ENCODE assay signal across 18 cellular contexts in genomic region chr3:129837057-129837631, GRCh38. TPM values are rescaled to one million over a fixed set of nuclear protein-coding genes. Genes with fewer than 3 reads are reported as not detected.
DNase-seq lines count a peak whose midpoint lies in the region; ATAC-seq, FAIRE-seq and TF ChIP-seq lines count a peak whose summit lies in the region.
"Had no signal": no experiment of that assay in that cellular context is flagged by ENCODE, and none has a peak within 500 bp of the region (broad histone marks: within the 10 kb centered on the region; RNA-seq: fewer than 3 reads in every experiment).

No MANE protein-coding gene starts in this region.

- no TSS peak for BruUV-seq in endothelial cell of umbilical vein (replicated peaks; lab: Mats Ljungman, UMichigan)

- in situ Hi-C loops in GM23248 (cut with MboI) = no loop called here

- FAIRE-seq in endothelial cell of umbilical vein (lab: Jason Lieb, UNC) = no peak

- no peak for TF ChIP-seq POLR2A in endothelial cell of umbilical vein (IDR thresholded peaks at IDR 0.05; ENCODE audit: low read depth, low read length)

- no peaks in the 10 kb centered on the region for H3K9me1 ChIP-seq in endothelial cell of umbilical vein (replicated peaks; ENCODE audit: control insufficient read depth, extremely low read depth, insufficient read depth, low read length)

- DNase-seq in GM23248 (peak; percentile 6), NCI-H2227 treated with DMSO at 0.1 percent for 48 hours (lab: John Stamatoyannopoulos, UW) (peak; percentile 42), endothelial cell of umbilical vein (ENCODE audit: low read depth, low spot score) (peak; percentile 65), mucosa of descending colon (no peak), NCI-H1092 (lab: John Stamatoyannopoulos, UW) (no peak), dorsolateral prefrontal cortex (no peak)
- no peak for DNase-seq in activated CD4-positive, alpha-beta memory T cell treated with anti-CD3 and anti-CD28 coated beads for 36 hours
- no peak for DNase-seq in activated CD4-positive, alpha-beta T cell treated with anti-CD3 and anti-CD28 coated beads, Interleukin-2, amount 50 U/mL, for 48 hours
- DNase-seq: activated CD8-positive, alpha-beta memory T cell treated with anti-CD3 and anti-CD28 coated beads, Interleukin-2, amount 10 ng/mL, durations not matched to agents 7 days and 5 days; AML-193; DMS79; immature natural killer cell; naive thymus-derived CD8-positive, alpha-beta T cell; NCI-H2029 treated with DMSO at 0.1 percent for 48 hours; uterus had no signal

- no peaks in the 10 kb centered on the region for H3F3A ChIP-seq in GM23248 (ENCODE audit: insufficient read depth)

- H3K4me3 ChIP-seq in GM23248 (no peak overlapping the region), endothelial cell of umbilical vein (replicated peaks in 1 of 3; ENCODE audit: insufficient read depth in 1 of 3, low read depth in 1 of 3, low read length in 3 of 3) (no peak overlapping the region), mucosa of descending colon (no peak overlapping the region), dorsolateral prefrontal cortex (no peak overlapping the region)
- H3K4me3 ChIP-seq: SJCRH30, uterus had no signal

- H3K27me3 ChIP-seq in GM23248 (replicated peaks; ENCODE audit: insufficient read depth) = no peaks in the 10 kb centered on the region
- H3K27me3 ChIP-seq in endothelial cell of umbilical vein (ENCODE audit: control insufficient read depth in 2 of 2, insufficient read depth in 2 of 2, low read length in 2 of 2) = no peaks in the 10 kb centered on the region
- H3K27me3 ChIP-seq in dorsolateral prefrontal cortex = no peaks in the 10 kb centered on the region
- H3K27me3 ChIP-seq: SJCRH30, uterus had no signal

- no peak overlapping the region for H3K27ac ChIP-seq in GM23248
- no peak overlapping the region for H3K27ac ChIP-seq in endothelial cell of umbilical vein (ENCODE audit: insufficient read depth, low read depth, low read length)
- H3K27ac ChIP-seq in dorsolateral prefrontal cortex = peak overlapping the region in 6 of 59 donors; percentile 1 to 40 (median 14)
- H3K27ac ChIP-seq: SJCRH30, uterus had no signal

- H3K9ac ChIP-seq in GM23248 (no peak overlapping the region), endothelial cell of umbilical vein (replicated peaks; ENCODE audit: extremely low read depth, insufficient read depth, low read length) (no peak overlapping the region)

- no peaks in the 10 kb centered on the region for H3K9me3 Mint-ChIP-seq in activated CD4-positive, alpha-beta memory T cell treated with anti-CD3 and anti-CD28 coated beads for 36 hours
- H3K9me3 Mint-ChIP-seq: activated naive CD4-positive, alpha-beta T cell treated with anti-CD3 and anti-CD28 coated beads, Interleukin-2, amount 50 U/mL, for 24 hours; immature natural killer cell; stimulated activated naive CD8-positive, alpha-beta T cell treated with anti-CD3 and anti-CD28 coated beads, Interleukin-15, Interleukin-2, amounts not matched to agents 100 ng/mL and 50 ng/mL, for 24 hours had no signal

- H3K4me1 Mint-ChIP-seq in activated CD4-positive, alpha-beta memory T cell treated with anti-CD3 and anti-CD28 coated beads for 36 hours (ENCODE audit: low read depth) = peaks cover 14% of the 10 kb centered on the region
- H3K4me1 Mint-ChIP-seq: activated CD8-positive, alpha-beta memory T cell treated with anti-CD3 and anti-CD28 coated beads, Interleukin-2, amount 10 ng/mL, durations not matched to agents 7 days and 5 days had no signal

- H3K9me3 ChIP-seq in GM23248 (ENCODE audit: low read depth) = no peaks in the 10 kb centered on the region
- no peaks in the 10 kb centered on the region for H3K9me3 ChIP-seq in endothelial cell of umbilical vein (replicated peaks; ENCODE audit: control insufficient read depth, insufficient read depth, low read length)
- no peaks in the 10 kb centered on the region for H3K9me3 ChIP-seq in mucosa of descending colon
- H3K9me3 ChIP-seq: SJCRH30, uterus had no signal

- no peak overlapping the region for H3K4me3 Mint-ChIP-seq in activated CD4-positive, alpha-beta memory T cell treated with anti-CD3 and anti-CD28 coated beads for 36 hours
- H3K4me3 Mint-ChIP-seq: activated CD8-positive, alpha-beta memory T cell treated with anti-CD3 and anti-CD28 coated beads, Interleukin-2, amount 10 ng/mL, durations not matched to agents 7 days and 5 days; activated naive CD4-positive, alpha-beta T cell treated with anti-CD3 and anti-CD28 coated beads, Interleukin-2, amount 50 U/mL, for 24 hours; immature natural killer cell; naive thymus-derived CD8-positive, alpha-beta T cell; stimulated activated naive CD8-positive, alpha-beta T cell treated with anti-CD3 and anti-CD28 coated beads, Interleukin-15, Interleukin-2, amounts not matched to agents 100 ng/mL and 50 ng/mL, for 24 hours had no signal

- H3K9me2 ChIP-seq in GM23248 (ENCODE audit: insufficient read depth) = no peaks in the 10 kb centered on the region

- H3K27ac Mint-ChIP-seq in activated CD4-positive, alpha-beta memory T cell treated with anti-CD3 and anti-CD28 coated beads for 36 hours = no peak overlapping the region
- H3K27ac Mint-ChIP-seq: activated CD8-positive, alpha-beta memory T cell treated with anti-CD3 and anti-CD28 coated beads, Interleukin-2, amount 10 ng/mL, durations not matched to agents 7 days and 5 days; activated naive CD4-positive, alpha-beta T cell treated with anti-CD3 and anti-CD28 coated beads, Interleukin-2, amount 50 U/mL, for 24 hours; stimulated activated naive CD8-positive, alpha-beta T cell treated with anti-CD3 and anti-CD28 coated beads, Interleukin-15, Interleukin-2, amounts not matched to agents 100 ng/mL and 50 ng/mL, for 24 hours had no signal

- CTCF ChIA-PET in endothelial cell of umbilical vein (lab: Charles Lee) = interaction anchor here (0.9 to 1.7 kb wide), 4 partner anchors 11 to 347 kb away, joined by 4 to 9 read pairs (median 4); no protein-coding TSS in a partner anchor
- CTCF ChIA-PET in activated CD4-positive, alpha-beta memory T cell treated with anti-CD3 and anti-CD28 coated beads for 36 hours (lab: Charles Lee) = interaction anchor here (0.9 kb wide), 1 partner anchor 97 kb away, joined by 3 read pairs; no protein-coding TSS in a partner anchor

- no peaks in the 10 kb centered on the region; the same call in 1 of the 2 replicates for H4K20me1 ChIP-seq in GM23248 (ENCODE audit: insufficient read depth)
- no peaks in the 10 kb centered on the region for H4K20me1 ChIP-seq in endothelial cell of umbilical vein (replicated peaks; ENCODE audit: control insufficient read depth, extremely low read depth, insufficient read depth, low read length)

- peaks cover 10% of the 10 kb centered on the region for H3K36me3 Mint-ChIP-seq in activated CD4-positive, alpha-beta memory T cell treated with anti-CD3 and anti-CD28 coated beads for 36 hours

- no peak overlapping the region for H2AFZ ChIP-seq in GM23248
- no peak overlapping the region for H2AFZ ChIP-seq in endothelial cell of umbilical vein (ENCODE audit: low read depth, low read length)

- 97 to 100% methylated on average over 2 of the region's 2 CpGs for WGBS in GM23248 (ENCODE audit: low coverage in 1 of 2, low lambda C conversion rate in 2 of 2, missing lambda C conversion rate in 2 of 2), 2 experiments

- intact Hi-C loops in endothelial cell of umbilical vein (cut with micrococcal nuclease) (no loop called here), mucosa of descending colon (cut with DNase I, micrococcal nuclease) (no loop called here), dorsolateral prefrontal cortex (cut with DNase I) (loop anchor here in 1 of 2 donors (10.0 kb wide), 1 partner anchor 58 kb away; the partner anchor contains the start of gene TMCC1)
- intact Hi-C loops in activated CD4-positive, alpha-beta memory T cell treated with anti-CD3 and anti-CD28 coated beads for 36 hours (cut with micrococcal nuclease) = no loop called here

- dilution Hi-C loops in endothelial cell of umbilical vein (cut with MboI; ENCODE audit: extremely low pct_ligation_motif_present, low sequenced_read_pairs) = loop anchor here (25.0 kb wide), 1 partner anchor 175 kb away; no protein-coding TSS in a partner anchor

- H3K36me3 ChIP-seq in GM23248 (ENCODE audit: low read depth) (no peaks in the 10 kb centered on the region), endothelial cell of umbilical vein (ENCODE audit: control insufficient read depth in 2 of 2, extremely low read depth in 1 of 2, insufficient read depth in 2 of 2, low read length in 2 of 2) (peaks cover 0 to 3% of the 10 kb centered on the region in 2 experiments), mucosa of descending colon (ENCODE audit: low read depth) (no peaks in the 10 kb centered on the region)
- H3K36me3 ChIP-seq: SJCRH30, uterus had no signal

- POLR2A ChIA-PET in endothelial cell of umbilical vein (lab: Charles Lee) = no interaction called here
- POLR2A ChIA-PET in activated CD4-positive, alpha-beta memory T cell treated with anti-CD3 and anti-CD28 coated beads for 36 hours (lab: Charles Lee) = no interaction called here

- peak; percentile 70 for ATAC-seq in mucosa of descending colon
- ATAC-seq: activated CD8-positive, alpha-beta memory T cell treated with anti-CD3 and anti-CD28 coated beads, Interleukin-2, amount 10 ng/mL, durations not matched to agents 7 days and 5 days; naive thymus-derived CD8-positive, alpha-beta T cell had no signal

- H3K79me2 ChIP-seq in GM23248 (ENCODE audit: insufficient read depth) (peaks cover 40% of the 10 kb centered on the region), endothelial cell of umbilical vein (ENCODE audit: control insufficient read depth, insufficient read depth, low read length) (peaks cover 2% of the 10 kb centered on the region)

- TF ChIP-seq CTCF in endothelial cell of umbilical vein (IDR thresholded peaks at IDR 0.05; ENCODE audit: extremely low read depth in 1 of 2, insufficient read depth in 1 of 2, low read depth in 1 of 2, low read length in 2 of 2) (no peak), mucosa of descending colon (IDR thresholded peaks at IDR 0.05) (no peak), dorsolateral prefrontal cortex (IDR thresholded peaks at IDR 0.05 in 54 of 56, conservative IDR thresholded peaks at IDR 0.05 in 2 of 56; ENCODE audit: low read depth in 1 of 56, partially characterized antibody in 56 of 56) (no peak)

- no peaks in the 10 kb centered on the region for H3K27me3 Mint-ChIP-seq in activated CD4-positive, alpha-beta memory T cell treated with anti-CD3 and anti-CD28 coated beads for 36 hours
- H3K27me3 Mint-ChIP-seq: activated CD8-positive, alpha-beta memory T cell treated with anti-CD3 and anti-CD28 coated beads, Interleukin-2, amount 10 ng/mL, durations not matched to agents 7 days and 5 days; activated naive CD4-positive, alpha-beta T cell treated with anti-CD3 and anti-CD28 coated beads, Interleukin-2, amount 50 U/mL, for 24 hours; naive thymus-derived CD8-positive, alpha-beta T cell; stimulated activated naive CD8-positive, alpha-beta T cell treated with anti-CD3 and anti-CD28 coated beads, Interleukin-15, Interleukin-2, amounts not matched to agents 100 ng/mL and 50 ng/mL, for 24 hours had no signal

- H3K4me1 ChIP-seq in GM23248 (ENCODE audit: insufficient read depth) (peaks cover 12% of the 10 kb centered on the region), endothelial cell of umbilical vein (ENCODE audit: control insufficient read depth, extremely low read depth, insufficient read depth, low read length) (no peaks in the 10 kb centered on the region), mucosa of descending colon (ENCODE audit: low read depth) (no peaks in the 10 kb centered on the region)
- H3K4me1 ChIP-seq: uterus had no signal

- H3K4me2 ChIP-seq in GM23248 (ENCODE audit: unreplicated experiment) (no peak overlapping the region), endothelial cell of umbilical vein (ENCODE audit: insufficient read depth, low read length) (no peak overlapping the region)

RNA-seq across cellular contexts. Expression of gene TMCC1, which starts 56.4 kb away (rescaled TPM):
- total RNA-seq in GM23248 (2014; rRNA removed; shearing (Covaris generic)) = 7.8 and 11.1 TPM in 2 replicates
- polyA plus RNA-seq in GM23248 (2016; fragmentation: Nextera tagmentation; extraction: Ambion mirVana) (4.0 and 4.2 TPM in 2 replicates), endothelial cell of umbilical vein (13.9 and 17.4 TPM in 2 replicates)
- total RNA-seq in endothelial cell of umbilical vein (36.6 and 38.4 TPM in 2 replicates), mucosa of descending colon (10 to 100 TPM; 28.6 to 58.7 (median 28.9) TPM), dorsolateral prefrontal cortex (100 to 1,000 TPM in 14 of 120 experiments, 10 to 100 TPM in 106; 64.8 to 161 (median 84.3) TPM)
- polyA plus RNA-seq in endothelial cell of umbilical vein (2011; cell fraction: cytosol; rRNA removed) = 16.1 and 17.3 TPM in 2 replicates
- polyA plus RNA-seq in endothelial cell of umbilical vein (2011; cell fraction: nucleus; rRNA removed) = 17.6 and 19.2 TPM in 2 replicates
- 11.3 and 12.6 TPM in 2 replicates for polyA plus RNA-seq in endothelial cell of umbilical vein (2012)
- polyA minus RNA-seq in endothelial cell of umbilical vein = 40.3 and 41.2 TPM in 2 replicates
- 10.2 TPM for polyA minus RNA-seq in endothelial cell of umbilical vein (2011; cell fraction: cytosol; rRNA and poly(A)+ RNA removed)
- 29.7 and 32.8 TPM in 2 replicates for polyA minus RNA-seq in endothelial cell of umbilical vein (2011; cell fraction: nucleus; rRNA and poly(A)+ RNA removed)
- 10 to 100 TPM; 20.6 to 20.8 TPM for total RNA-seq in activated CD4-positive, alpha-beta memory T cell treated with anti-CD3 and anti-CD28 coated beads for 36 hours

Comparison
In these comparisons a context has a peak if more than half of its experiments do, and no peak if none do; other contexts are left out.
1. DNase-seq: peak in GM23248 (single experiment), NCI-H2227 treated with DMSO at 0.1 percent for 48 hours (single experiment) and endothelial cell of umbilical vein (single experiment); none in mucosa of descending colon (0 of 3), activated CD4-positive, alpha-beta memory T cell treated with anti-CD3 and anti-CD28 coated beads for 36 hours (single experiment), NCI-H1092 (single experiment), activated CD4-positive, alpha-beta T cell treated with anti-CD3 and anti-CD28 coated beads, Interleukin-2, amount 50 U/mL, for 48 hours (0 of 2) and dorsolateral prefrontal cortex (0 of 10).